8 cellular contexts compared by ENCODE assay signal in genomic region chr15:90594297-90594696, GRCh38.
DNase-seq lines count a peak whose midpoint lies in the region; ATAC-seq and TF ChIP-seq lines count a peak whose summit lies in the region.

No MANE protein-coding gene starts in this region.

- no peaks in the 10 kb centered on the region for H3K27me3 ChIP-seq in OCI-LY1 (ENCODE audit: insufficient read depth, low read length)

- ATAC-seq in GM21528 (IDR thresholded peaks at IDR 0.05; ENCODE audit: low FRiP score, unreplicated experiment), result peak; percentile 24
- ATAC-seq in left ventricle myocardium superior, result peak; percentile 63

- no peaks in the 10 kb centered on the region for H4K20me1 ChIP-seq in OCI-LY1 (ENCODE audit: insufficient read depth, low read length)

- H3K9ac ChIP-seq in OCI-LY1 (ENCODE audit: low read length), result no peak overlapping the region; the same call in 1 of the 2 replicates

- intact Hi-C loops in left ventricle myocardium superior (cut with micrococcal nuclease), result loop anchor here (10.0 kb wide), 1 partner anchor 59 kb away; no protein-coding TSS in a partner anchor

- peak overlapping the region; percentile 92 for H3K27ac ChIP-seq in OCI-LY1 (ENCODE audit: low read depth, low read length, poor library complexity, severe bottlenecking)

- H3F3A ChIP-seq in OCI-LY1 (ENCODE audit: insufficient read depth, low read length), result 0 out of 2 replicates have a peak, but pooled peaks cover 3% of the 10 kb centered on the region

- peak; percentile 91 for DNase-seq in activated effector memory CD4-positive, alpha-beta T cell treated with anti-CD3 and anti-CD28 coated beads, Interleukin-2, amount 50 U/mL, for 16 hours
- DNase-seq in left ventricle myocardium superior (peak; percentile 69), foreskin melanocyte (no peak), SIG-M5 (lab: John Stamatoyannopoulos, UW) (no peak), NCI-H82 treated with DMSO at 0.1 percent for 48 hours (lab: John Stamatoyannopoulos, UW; ENCODE audit: unreplicated experiment) (no peak)
- peak; percentile 80 to 81 for DNase-seq in stimulated activated CD4-positive, alpha-beta T cell treated with anti-CD3 and anti-CD28 coated beads, Interleukin-2, amount 100 ng/mL, for 24 hours

- H3K9me3 ChIP-seq in OCI-LY1 (ENCODE audit: low read length), result no peaks in the 10 kb centered on the region

- H3K79me2 ChIP-seq in OCI-LY1 (ENCODE audit: insufficient read depth, low read length), result no peaks in the 10 kb centered on the region

- H3K36me3 ChIP-seq in OCI-LY1 (ENCODE audit: insufficient read depth, low read length), result no peaks in the 10 kb centered on the region

- H3K4me2 ChIP-seq in OCI-LY1 (ENCODE audit: low read length), result peak overlapping the region; percentile 62

- no peak overlapping the region for H2AFZ ChIP-seq in OCI-LY1 (ENCODE audit: low read length)

- peak overlapping the region; percentile 28 for H3K4me3 ChIP-seq in OCI-LY1 (ENCODE audit: low read depth, low read length, poor library complexity, severe bottlenecking)

- TF ChIP-seq CTCF in OCI-LY1 (IDR thresholded peaks at IDR 0.05; ENCODE audit: low read length), result no peak

- H3K4me1 ChIP-seq in OCI-LY1 (ENCODE audit: insufficient read depth, low read length, severe bottlenecking), result peaks cover 58% of the 10 kb centered on the region

- H3K9me2 ChIP-seq in OCI-LY1 (ENCODE audit: low read depth, low read length), result no peaks in the 10 kb centered on the region

Comparison
In these comparisons a context has a peak if more than half of its experiments do, and no peak if none do; other contexts are left out.
1. DNase-seq: peak in activated effector memory CD4-positive, alpha-beta T cell treated with anti-CD3 and anti-CD28 coated beads, Interleukin-2, amount 50 U/mL, for 16 hours (single experiment), left ventricle myocardium superior (single experiment) and stimulated activated CD4-positive, alpha-beta T cell treated with anti-CD3 and anti-CD28 coated beads, Interleukin-2, amount 100 ng/mL, for 24 hours (2 of 2); none in foreskin melanocyte (single experiment), SIG-M5 (single experiment) and NCI-H82 treated with DMSO at 0.1 percent for 48 hours (single experiment).